ENCODE assay signal across 16 cellular contexts in genomic region chr5:127648997-127649550, GRCh38. TPM values are rescaled to one million over a fixed set of nuclear protein-coding genes. Genes with fewer than 3 reads are reported as not detected.
DNase-seq lines count a peak whose midpoint lies in the region; ATAC-seq and TF ChIP-seq lines count a peak whose summit lies in the region.
"Had no signal": no experiment of that assay in that cellular context is flagged by ENCODE, and none has a peak within 500 bp of the region (broad histone marks: within the 10 kb centered on the region; RNA-seq: fewer than 3 reads in every experiment).

Gene CTXN3 (plus strand): TSS chr5:127649082. CDS start chr5:127657522, 8,440 bp downstream.

- H3K4me3 Mint-ChIP-seq in H9, result no peak within 1 kb of the TSS
- no peak within 1 kb of the TSS for H3K4me3 Mint-ChIP-seq in activated T-helper 17 cell treated with anti-CD3 and anti-CD28 coated beads, Interleukin-2, amount 50 U/mL, for 72 hours
- H3K4me3 Mint-ChIP-seq in HFFc6, result no peak within 1 kb of the TSS
- H3K4me3 Mint-ChIP-seq: stimulated activated naive CD8-positive, alpha-beta T cell treated with anti-CD3 and anti-CD28 coated beads, Interleukin-15, Interleukin-2, amounts not matched to agents 100 ng/mL and 50 ng/mL, for 24 hours had no signal

- H3K9me3 ChIP-seq in H9 (ENCODE audit: control insufficient read depth, low read depth, low read length) (no peaks in the 10 kb centered on the region), endocrine pancreas (ENCODE audit: control insufficient read depth, low read length) (no peaks in the 10 kb centered on the region)
- H3K9me3 ChIP-seq: colonic mucosa had no signal

- no peak within 1 kb of the TSS for H2BK120ac ChIP-seq in H9 (ENCODE audit: low read depth, low read length, poor library complexity, severe bottlenecking)

- no peak within 1 kb of the TSS for H3K56ac ChIP-seq in H9 (ENCODE audit: insufficient read length, low read depth, low read length)

- no peak within 1 kb of the TSS for H2BK20ac ChIP-seq in H9 (ENCODE audit: low read depth, low read length, poor library complexity, severe bottlenecking)

- ATAC-seq in HG02852 (IDR thresholded peaks at IDR 0.05; ENCODE audit: unreplicated experiment) (no peak), GM19395 (IDR thresholded peaks at IDR 0.05; ENCODE audit: unreplicated experiment) (no peak)
- ATAC-seq in activated T-helper 17 cell treated with anti-CD3 and anti-CD28 coated beads, Interleukin-2, amount 50 U/mL, for 72 hours (replicated peaks), result no peak
- ATAC-seq: activated naive CD4-positive, alpha-beta T cell treated with anti-CD3 and anti-CD28 coated beads, Interleukin-2, amount 50 U/mL, for 72 hours had no signal

- no peak within 1 kb of the TSS for H3K4me2 ChIP-seq in H9 (ENCODE audit: insufficient read depth, insufficient read length, low read length)

- H3K18ac ChIP-seq in H9 (ENCODE audit: insufficient read length, low read depth, low read length), result peak within 1 kb of the TSS; percentile 11

- DNase-seq in H9 (no peak), NCI-H2196 (lab: John Stamatoyannopoulos, UW; ENCODE audit: unreplicated experiment) (peak; percentile 48), occipital lobe (lab: John Stamatoyannopoulos, UW) (peak; percentile 9), HFFc6 (no peak)
- DNase-seq: colonic mucosa; foreskin melanocyte; NCI-H1694; stimulated activated CD4-positive, alpha-beta T cell treated with anti-CD3 and anti-CD28 coated beads, Interleukin-4, amount 100 ng/mL, for 24 hours; T-helper 9 cell had no signal

- H4K8ac ChIP-seq in H9 (replicated peaks; ENCODE audit: insufficient read length, low read depth, low read length), result no peak within 1 kb of the TSS

- H3K4me1 ChIP-seq in H9 (ENCODE audit: insufficient read depth, low read length) (peaks cover 3% of the 10 kb centered on the region), endocrine pancreas (ENCODE audit: control insufficient read depth, insufficient read depth, low read length) (no peaks in the 10 kb centered on the region)

- no peak within 1 kb of the TSS for H3K27ac ChIP-seq in H9 (ENCODE audit: insufficient read length, low read depth, low read length)
- H3K27ac ChIP-seq: colonic mucosa had no signal

- H4K5ac ChIP-seq in H9 (ENCODE audit: insufficient read length, low read depth, low read length), result no peak within 1 kb of the TSS

- no peaks in the 10 kb centered on the region for H3K79me1 ChIP-seq in H9 (ENCODE audit: insufficient read depth, low read depth, low read length, poor library complexity, severe bottlenecking)

- H3K9ac ChIP-seq in H9 (ENCODE audit: extremely low read depth, insufficient read length, low read length), result no peak within 1 kb of the TSS
- no peak within 1 kb of the TSS for H3K9ac ChIP-seq in endocrine pancreas (ENCODE audit: control insufficient read depth, insufficient read depth, low read length)

- no peaks in the 10 kb centered on the region for H3K79me2 ChIP-seq in H9 (ENCODE audit: insufficient read depth, low read length)

- H3K36me3 ChIP-seq in endocrine pancreas (ENCODE audit: control insufficient read depth, insufficient read depth, low read length), result no peaks in the 10 kb centered on the region
- H3K36me3 ChIP-seq: colonic mucosa had no signal

- no peaks in the 10 kb centered on the region for H3K27me3 ChIP-seq in H9 (ENCODE audit: insufficient read depth, low read length)
- H3K27me3 ChIP-seq in endocrine pancreas (ENCODE audit: control insufficient read depth, insufficient read depth, low read length), result peaks cover 3% of the 10 kb centered on the region
- H3K27me3 ChIP-seq: colonic mucosa had no signal

- no peak within 1 kb of the TSS for H3T11ph ChIP-seq in H9 (ENCODE audit: low read length)

- no peaks in the 10 kb centered on the region for H4K20me1 ChIP-seq in H9 (ENCODE audit: control insufficient read depth, insufficient read depth, insufficient read length)

- no peaks in the 10 kb centered on the region for H3K36me3 Mint-ChIP-seq in H9 (ENCODE audit: insufficient read depth in 1 of 3, low read depth in 3 of 3)
- no peaks in the 10 kb centered on the region for H3K36me3 Mint-ChIP-seq in activated T-helper 17 cell treated with anti-CD3 and anti-CD28 coated beads, Interleukin-2, amount 50 U/mL, for 72 hours (ENCODE audit: low read depth)
- no peaks in the 10 kb centered on the region for H3K36me3 Mint-ChIP-seq in HFFc6 (ENCODE audit: low read depth)
- H3K36me3 Mint-ChIP-seq: activated naive CD4-positive, alpha-beta T cell treated with anti-CD3 and anti-CD28 coated beads, Interleukin-2, amount 50 U/mL, for 72 hours had no signal

- no peak within 1 kb of the TSS for H3K4ac ChIP-seq in H9 (ENCODE audit: low read depth, low read length)

- H2BK5ac ChIP-seq in H9 (ENCODE audit: insufficient read length, low read length), result no peak within 1 kb of the TSS

- no CpG with 5 or more reads among the region's 10 CpGs for WGBS in H9 (ENCODE audit: extremely low coverage, insufficient read length, low lambda C conversion rate)

- TF ChIP-seq CTCF in H9 (conservative IDR thresholded peaks at IDR 0.05), result no peak
- TF ChIP-seq CTCF in HFFc6 (IDR thresholded peaks at IDR 0.05), result no peak

- no peaks in the 10 kb centered on the region; a peak in 1 of 5 replicates for H3K9me3 Mint-ChIP-seq in H9
- H3K9me3 Mint-ChIP-seq in activated T-helper 17 cell treated with anti-CD3 and anti-CD28 coated beads, Interleukin-2, amount 50 U/mL, for 72 hours, result no peaks in the 10 kb centered on the region
- no peaks in the 10 kb centered on the region for H3K9me3 Mint-ChIP-seq in HFFc6
- H3K9me3 Mint-ChIP-seq: activated naive CD4-positive, alpha-beta T cell treated with anti-CD3 and anti-CD28 coated beads, Interleukin-2, amount 50 U/mL, for 72 hours; stimulated activated naive CD8-positive, alpha-beta T cell treated with anti-CD3 and anti-CD28 coated beads, Interleukin-15, Interleukin-2, amounts not matched to agents 100 ng/mL and 50 ng/mL, for 24 hours had no signal

- peak within 1 kb of the TSS; percentile 52 for H3K4me3 ChIP-seq in endocrine pancreas (ENCODE audit: control insufficient read depth, insufficient read depth, low read length)
- H3K4me3 ChIP-seq: colonic mucosa had no signal

- no peak within 1 kb of the TSS for H4K91ac ChIP-seq in H9 (ENCODE audit: insufficient read length, low read depth, low read length)

- peak within 1 kb of the TSS; percentile 72 for H2AFZ ChIP-seq in H9 (ENCODE audit: low read length)

- no peak within 1 kb of the TSS for H2BK12ac ChIP-seq in H9 (ENCODE audit: insufficient read length, low read depth, low read length)

- no peak within 1 kb of the TSS for H3K23ac ChIP-seq in H9 (ENCODE audit: insufficient read length, low read depth, low read length)

- no peak within 1 kb of the TSS for H2AK5ac ChIP-seq in H9 (ENCODE audit: insufficient read length, low read length)

- H3K27me3 Mint-ChIP-seq in H9 (ENCODE audit: low read depth) (no peaks in the 10 kb centered on the region), HFFc6 (ENCODE audit: insufficient read depth) (peaks cover 19% of the 10 kb centered on the region; the same call in 1 of the 2 replicates)
- peaks cover 14% of the 10 kb centered on the region for H3K27me3 Mint-ChIP-seq in activated T-helper 17 cell treated with anti-CD3 and anti-CD28 coated beads, Interleukin-2, amount 50 U/mL, for 72 hours
- H3K27me3 Mint-ChIP-seq: stimulated activated naive CD8-positive, alpha-beta T cell treated with anti-CD3 and anti-CD28 coated beads, Interleukin-15, Interleukin-2, amounts not matched to agents 100 ng/mL and 50 ng/mL, for 24 hours had no signal

- H3K23me2 ChIP-seq in H9 (ENCODE audit: insufficient read length, low read depth, low read length, poor library complexity, severe bottlenecking), result no peaks in the 10 kb centered on the region

- H3K4me1 Mint-ChIP-seq in H9, result peaks cover 23 to 26% of the 10 kb centered on the region in 2 experiments
- H3K4me1 Mint-ChIP-seq in activated T-helper 17 cell treated with anti-CD3 and anti-CD28 coated beads, Interleukin-2, amount 50 U/mL, for 72 hours, result no peaks in the 10 kb centered on the region
- no peaks in the 10 kb centered on the region for H3K4me1 Mint-ChIP-seq in HFFc6 (ENCODE audit: low read depth)

- no peak within 1 kb of the TSS for H3K14ac ChIP-seq in H9 (ENCODE audit: insufficient read depth, low read length)

- H3K27ac Mint-ChIP-seq in H9, result peak within 1 kb of the TSS in 1 of 3 experiments; percentile 53; a peak in 1 of 7 replicates
- H3K27ac Mint-ChIP-seq in activated T-helper 17 cell treated with anti-CD3 and anti-CD28 coated beads, Interleukin-2, amount 50 U/mL, for 72 hours, result no peak within 1 kb of the TSS
- H3K27ac Mint-ChIP-seq in HFFc6, result no peak within 1 kb of the TSS
- H3K27ac Mint-ChIP-seq: activated naive CD4-positive, alpha-beta T cell treated with anti-CD3 and anti-CD28 coated beads, Interleukin-2, amount 50 U/mL, for 72 hours; stimulated activated naive CD8-positive, alpha-beta T cell treated with anti-CD3 and anti-CD28 coated beads, Interleukin-15, Interleukin-2, amounts not matched to agents 100 ng/mL and 50 ng/mL, for 24 hours had no signal

- H2BK15ac ChIP-seq in H9 (ENCODE audit: low read depth, low read length), result no peak within 1 kb of the TSS

RNA-seq across cellular contexts. Expression of gene CTXN3, which starts in this region (rescaled TPM):
- total RNA-seq in H9 (2021) (not detected in 2 replicates), occipital lobe (1.1 TPM)
- not detected for total RNA-seq in activated T-helper 17 cell treated with anti-CD3 and anti-CD28 coated beads, Interleukin-2, amount 50 U/mL, for 72 hours
- not detected for total RNA-seq in HFFc6 (2021; fragmentation: NEBNext Ultra II Directional; extraction: Animal tissue kit (Norgen Biotek cat#: 25700))
- total RNA-seq: activated naive CD4-positive, alpha-beta T cell treated with anti-CD3 and anti-CD28 coated beads, Interleukin-2, amount 50 U/mL, for 72 hours; colonic mucosa; RPMI7951 had no signal

Comparison
In these comparisons a context has a peak if more than half of its experiments do, and no peak if none do; other contexts are left out.
1. DNase-seq: peak in NCI-H2196 (single experiment) and occipital lobe (single experiment); none in H9 (single experiment) and HFFc6 (single experiment).